ENCODE assay signal across 12 cellular contexts in genomic region chr11:60280412-60280811, GRCh38. TPM values are rescaled to one million over a fixed set of nuclear protein-coding genes. Genes with fewer than 3 reads are reported as not detected.
DNase-seq lines count a peak whose midpoint lies in the region; ATAC-seq, FAIRE-seq and TF ChIP-seq lines count a peak whose summit lies in the region.
"Had no signal": no experiment of that assay in that cellular context is flagged by ENCODE, and none has a peak within 500 bp of the region (broad histone marks: within the 10 kb centered on the region; RNA-seq: fewer than 3 reads in every experiment).

Gene MS4A4A (plus strand): TSS chr11:60280666. CDS start chr11:60280676, 10 bp downstream.

- no peaks in the 10 kb centered on the region for H4K20me1 ChIP-seq in SK-N-SH (ENCODE audit: insufficient read depth)

- TF ChIP-seq RAD21 in SK-N-SH (IDR thresholded peaks at IDR 0.05; ENCODE audit: low read length) = no peak

- no peaks in the 10 kb centered on the region for H3K9me3 ChIP-seq in lung (ENCODE audit: control insufficient read depth in 2 of 2, insufficient read depth in 1 of 2, low read length in 1 of 2)
- no peaks in the 10 kb centered on the region for H3K9me3 ChIP-seq in transverse colon
- no peaks in the 10 kb centered on the region for H3K9me3 ChIP-seq in Caco-2
- H3K9me3 ChIP-seq in SK-N-SH = no peaks in the 10 kb centered on the region

- no peaks in the 10 kb centered on the region for H3K9me2 ChIP-seq in SK-N-SH

- H3K27me3 Mint-ChIP-seq in activated B cell treated with CpG ODN at 0.5 μM for 24 hours (no peaks in the 10 kb centered on the region), Caco-2 (ENCODE audit: insufficient read depth, unreplicated experiment) (no peaks in the 10 kb centered on the region)

- peaks cover 24% of the 10 kb centered on the region for H3K4me1 Mint-ChIP-seq in activated B cell treated with CpG ODN at 0.5 μM for 24 hours
- no peaks in the 10 kb centered on the region for H3K4me1 Mint-ChIP-seq in Caco-2 (ENCODE audit: low read depth, unreplicated experiment)

- WGBS in lung, 2 donors = 34 to 64% methylated on average over 3 of the region's 3 CpGs
- WGBS in transverse colon (ENCODE audit: low coverage in 1 of 2), 2 donors = 87 to 88% methylated on average over 3 of the region's 3 CpGs
- 32% methylated on average over 3 of the region's 3 CpGs for WGBS in SK-N-SH (ENCODE audit: low lambda C conversion rate)

- CTCF ChIA-PET in activated B cell treated with CpG ODN at 0.5 μM for 24 hours (lab: Charles Lee) (interaction anchor here (0.8 to 1.1 kb wide), 4 partner anchors 11 to 27 kb away, joined by 3 to 6 read pairs (median 4); no protein-coding TSS in a partner anchor), Caco-2 (lab: Charles Lee) (no interaction called here), SK-N-SH (lab: Yijun Ruan, JAX) (interaction anchor here (1.8 kb wide), 1 partner anchor 14 kb away, joined by 4 read pairs; no protein-coding TSS in a partner anchor)

- no peak within 1 kb of the TSS for H3K9ac ChIP-seq in SK-N-SH

- H3F3A ChIP-seq in SK-N-SH (replicated peaks; ENCODE audit: insufficient read depth) = no peaks in the 10 kb centered on the region

- no peak for TF ChIP-seq EP300 in transverse colon (IDR thresholded peaks at IDR 0.05; ENCODE audit: low read depth)
- no peak for TF ChIP-seq EP300 in SK-N-SH (IDR thresholded peaks at IDR 0.05; ENCODE audit: borderline replicate concordance in 1 of 2, low read depth in 1 of 2, low read length in 1 of 2)

- H3K9me3 Mint-ChIP-seq in activated B cell treated with CpG ODN at 0.5 μM for 24 hours (peaks cover 2% of the 10 kb centered on the region), Caco-2 (ENCODE audit: unreplicated experiment) (peaks cover 4% of the 10 kb centered on the region)

- no peak for TF ChIP-seq CTCF in activated B cell treated with CpG ODN at 0.5 μM for 24 hours (IDR thresholded peaks at IDR 0.05)
- no peak for TF ChIP-seq CTCF in lung (IDR thresholded peaks at IDR 0.05; ENCODE audit: control extremely low read depth, extremely low read depth)
- no peak for TF ChIP-seq CTCF in transverse colon (IDR thresholded peaks at IDR 0.05)
- TF ChIP-seq CTCF in Caco-2 (IDR thresholded peaks at IDR 0.05; ENCODE audit: insufficient read depth in 1 of 2, low read depth in 1 of 2, low read length in 1 of 2, severe bottlenecking in 1 of 2, unreplicated experiment in 1 of 2) = no peak
- no peak for TF ChIP-seq CTCF in SK-N-SH (IDR thresholded peaks at IDR 0.05)

- BruUV-seq in Caco-2 (replicated peaks; lab: Mats Ljungman, UMichigan) = no TSS peak

- intact Hi-C loops in activated B cell treated with CpG ODN at 0.5 μM for 24 hours (cut with micrococcal nuclease) (no loop called here), transverse colon (cut with DNase I; ENCODE audit: low total_unique reads) (no loop called here), Caco-2 (cut with micrococcal nuclease; ENCODE audit: unreplicated experiment) (no loop called here)

- H3K27me3 ChIP-seq in lung (ENCODE audit: control insufficient read depth, insufficient read depth) (no peaks in the 10 kb centered on the region), transverse colon (no peaks in the 10 kb centered on the region), Caco-2 (replicated peaks; ENCODE audit: control insufficient read depth, insufficient read depth, low read length) (no peaks in the 10 kb centered on the region), SK-N-SH (ENCODE audit: insufficient read depth) (no peaks in the 10 kb centered on the region)

- H3K36me3 ChIP-seq in lung (ENCODE audit: control insufficient read depth in 2 of 2, insufficient read depth in 2 of 2, low read length in 2 of 2) (no peaks in the 10 kb centered on the region), transverse colon (no peaks in the 10 kb centered on the region), Caco-2 (ENCODE audit: control insufficient read depth, insufficient read depth, low read length) (no peaks in the 10 kb centered on the region), SK-N-SH (replicated peaks in 1 of 2; ENCODE audit: control insufficient read depth in 1 of 2, insufficient read depth in 2 of 2, low read length in 1 of 2) (no peaks in the 10 kb centered on the region)

- FAIRE-seq in frontal cortex (lab: Jason Lieb, UNC) = no peak
- FAIRE-seq: colon, GM18507 had no signal

- ATAC-seq in activated B cell treated with CpG ODN at 0.5 μM for 24 hours (ENCODE audit: low read depth) (peak; percentile 99), lung (ENCODE audit: insufficient read depth, low FRiP score) (peak; percentile 59), HG02571 (IDR thresholded peaks at IDR 0.05; ENCODE audit: unreplicated experiment) (no peak)

- POLR2A ChIA-PET in activated B cell treated with CpG ODN at 0.5 μM for 24 hours (lab: Charles Lee) = no interaction called here
- POLR2A ChIA-PET in Caco-2 (lab: Charles Lee) = no interaction called here
- POLR2A ChIA-PET in SK-N-SH (lab: Yijun Ruan, JAX) = no interaction called here

- H2AFZ ChIP-seq in SK-N-SH (ENCODE audit: low read depth) = no peak within 1 kb of the TSS

- peak within 1 kb of the TSS; percentile 42 for H3K4me3 Mint-ChIP-seq in activated B cell treated with CpG ODN at 0.5 μM for 24 hours
- H3K4me3 Mint-ChIP-seq in Caco-2 (ENCODE audit: unreplicated experiment) = no peak within 1 kb of the TSS

- peak within 1 kb of the TSS in 1 of 2 donors; percentile 73 for H3K27ac ChIP-seq in lung (ENCODE audit: low read depth in 1 of 2, low read length in 1 of 2)
- peak within 1 kb of the TSS in 3 of 4 donors; percentile 21 to 55 (median 28) for H3K27ac ChIP-seq in transverse colon
- H3K27ac ChIP-seq in SK-N-SH (ENCODE audit: low read depth in 2 of 2, low read length in 1 of 2) = no peak within 1 kb of the TSS

- H3K4me3 ChIP-seq in lung (no peak within 1 kb of the TSS), transverse colon (peak within 1 kb of the TSS in 1 of 4 donors; percentile 9), Caco-2 (ENCODE audit: low read depth, low read length) (no peak within 1 kb of the TSS), SK-N-SH (ENCODE audit: low read depth in 2 of 2, low read length in 1 of 2) (no peak within 1 kb of the TSS)

- peak within 1 kb of the TSS; percentile 78 for H3K27ac Mint-ChIP-seq in activated B cell treated with CpG ODN at 0.5 μM for 24 hours
- H3K27ac Mint-ChIP-seq in Caco-2 (ENCODE audit: unreplicated experiment) = no peak within 1 kb of the TSS

- TF ChIP-seq POLR2A in transverse colon (IDR thresholded peaks at IDR 0.05) = peak; percentile 33

- no peaks in the 10 kb centered on the region for H3K36me3 Mint-ChIP-seq in activated B cell treated with CpG ODN at 0.5 μM for 24 hours (ENCODE audit: low read depth)
- peaks cover 2% of the 10 kb centered on the region for H3K36me3 Mint-ChIP-seq in Caco-2 (ENCODE audit: insufficient read depth, unreplicated experiment)

- H3K79me2 ChIP-seq in SK-N-SH (ENCODE audit: insufficient read depth) = no peaks in the 10 kb centered on the region

- H3K4me1 ChIP-seq in lung (ENCODE audit: control insufficient read depth in 2 of 2, insufficient read depth in 2 of 2, low read length in 2 of 2) (no peaks in the 10 kb centered on the region), transverse colon (no peaks in the 10 kb centered on the region), Caco-2 (no peaks in the 10 kb centered on the region), SK-N-SH (ENCODE audit: control insufficient read depth in 1 of 2, insufficient read depth in 2 of 2, low read depth in 1 of 2, low read length in 1 of 2) (no peaks in the 10 kb centered on the region)

- DNase-seq in KBM-7 (peak; percentile 93), activated B cell treated with CpG ODN at 0.5 μM for 24 hours (no peak), lung (ENCODE audit: low spot score) (no peak), transverse colon (peak; percentile 21), frontal cortex (ENCODE audit: low spot score in 2 of 2) (no peak), Caco-2 (no peak), SK-N-SH (no peak)
- DNase-seq: DMS153, MM.1S had no signal

- in situ Hi-C loops in KBM-7 (cut with MboI; ENCODE audit: low pct_unique_long_range_greater_than_20kb, low sequenced_read_pairs) = no loop called here
- in situ Hi-C loops in transverse colon (cut with MboI; ENCODE audit: low pct_ligation_motif_present in 1 of 4, low pct_unique_long_range_greater_than_20kb in 1 of 4, low sequenced_read_pairs in 3 of 4) = no loop called here

- no peak within 1 kb of the TSS for H3K4me2 ChIP-seq in SK-N-SH

TF ChIP-seq in SK-N-SH, 30 proteins besides CTCF, POLR2A, EP300 and RAD21:
- no peak for TF ChIP-seq TAF1 (IDR thresholded peaks at IDR 0.05; ENCODE audit: borderline replicate concordance, low read depth, low read length)
- TF ChIP-seq GATA2 (CRISPR knock-in tag; IDR thresholded peaks at IDR 0.05) = no peak
- no peak for TF ChIP-seq SMC3 (IDR thresholded peaks at IDR 0.05; ENCODE audit: low read depth, low read length)
- no peak for TF ChIP-seq TEAD4 (IDR thresholded peaks at IDR 0.05; ENCODE audit: borderline replicate concordance, insufficient read depth)
- no peak for TF ChIP-seq EZH2phosphoT487 (IDR thresholded peaks at IDR 0.05; ENCODE audit: borderline replicate concordance, low read depth)
- TF ChIP-seq PBX3 (IDR thresholded peaks at IDR 0.05) = no peak

RNA-seq across cellular contexts. Expression of gene MS4A4A, which starts in this region (rescaled TPM):
- total RNA-seq in activated B cell treated with CpG ODN at 0.5 μM for 24 hours (0.20 and 1.4 TPM in 2 replicates), lung (10 to 100 TPM; 11.1 to 50.0 TPM), transverse colon (10 to 100 TPM in 3 of 4 donors, 1 to 10 TPM in 1; 7.6 to 23.8 (median 12.0) TPM), frontal cortex (2.0 TPM), Caco-2 (2022) (not detected in 2 replicates)
- polyA plus RNA-seq in lung (100 to 1,000 TPM in 1 of 2 donors, 10 to 100 TPM in 1; 15.6 to 155 TPM), SK-N-SH (2012; rRNA removed) (not detected in 2 replicates)
- polyA plus RNA-seq in SK-N-SH (2012; cell fraction: cytosol; rRNA removed) = not detected in 2 replicates
- polyA plus RNA-seq in SK-N-SH (2012; cell fraction: nucleus; rRNA removed) = not detected in 2 replicates

Comparison
In these comparisons a context has a peak if more than half of its experiments do, and no peak if none do; other contexts are left out.
1. RNA of gene MS4A4A (polyA plus RNA-seq): 15.6 to 155 TPM in lung; not detected in SK-N-SH; every median in the first group is over 10 times any median in the second.
2. DNase-seq: peak in KBM-7 (single experiment) and transverse colon (single experiment); none in activated B cell treated with CpG ODN at 0.5 μM for 24 hours (single experiment), lung (single experiment), frontal cortex (0 of 2), Caco-2 (0 of 2) and SK-N-SH (single experiment).
3. H3K27ac ChIP-seq: peak in transverse colon (3 of 4); none in SK-N-SH (0 of 2).